18 cellular contexts compared by ENCODE assay signal in genomic region chr1:196910208-196910607, GRCh38. TPM values are rescaled to one million over a fixed set of nuclear protein-coding genes. Genes with fewer than 3 reads are reported as not detected.
DNase-seq lines count a peak whose midpoint lies in the region; ATAC-seq, FAIRE-seq and TF ChIP-seq lines count a peak whose summit lies in the region.
"Had no signal": no experiment of that assay in that cellular context is flagged by ENCODE, and none has a peak within 500 bp of the region (broad histone marks: within the 10 kb centered on the region; RNA-seq: fewer than 3 reads in every experiment).

No MANE protein-coding gene starts in this region.

- H3K9me3 Mint-ChIP-seq in Calu3 (ENCODE audit: low read depth, unreplicated experiment) = no peaks in the 10 kb centered on the region

- H3K4me1 ChIP-seq in K562 (replicated peaks in 1 of 2; ENCODE audit: control insufficient read depth in 2 of 2, insufficient read depth in 2 of 2, low read length in 2 of 2) (no peaks in the 10 kb centered on the region), HepG2 (ENCODE audit: insufficient read depth, low read length) (no peaks in the 10 kb centered on the region)
- H3K4me1 ChIP-seq: body of pancreas, SJSA1 had no signal

- H3K36me3 Mint-ChIP-seq in Calu3 (ENCODE audit: insufficient read depth, unreplicated experiment) = no peaks in the 10 kb centered on the region
- H3K36me3 Mint-ChIP-seq: activated CD8-positive, alpha-beta memory T cell treated with anti-CD3 and anti-CD28 coated beads, Interleukin-2, amount 10 ng/mL, durations not matched to agents 7 days and 5 days had no signal

- 61% methylated on average over 2 of the region's 2 CpGs for WGBS in K562 (ENCODE audit: insufficient coverage, low coverage, missing lambda C conversion rate)
- WGBS in HepG2 (ENCODE audit: low lambda C conversion rate) = 97% methylated on average over 2 of the region's 2 CpGs

- no peaks in the 10 kb centered on the region for H3K9me1 ChIP-seq in K562 (ENCODE audit: control insufficient read depth, insufficient read depth, low read length)

- H3K79me2 ChIP-seq in K562 (ENCODE audit: control insufficient read depth, insufficient read depth, low read length) = no peaks in the 10 kb centered on the region
- no peaks in the 10 kb centered on the region for H3K79me2 ChIP-seq in HepG2 (ENCODE audit: insufficient read depth, low read length)

- H3K36me3 ChIP-seq in K562 (ENCODE audit: control insufficient read depth, insufficient read depth, low read length) (no peaks in the 10 kb centered on the region), HepG2 (replicated peaks in 1 of 2; ENCODE audit: control insufficient read depth in 1 of 2, insufficient read depth in 2 of 2, low read length in 2 of 2) (no peaks in the 10 kb centered on the region)
- H3K36me3 ChIP-seq: SJSA1 had no signal

- no peaks in the 10 kb centered on the region for H3K27me3 Mint-ChIP-seq in Calu3 (ENCODE audit: unreplicated experiment)
- H3K27me3 Mint-ChIP-seq: activated CD8-positive, alpha-beta memory T cell treated with anti-CD3 and anti-CD28 coated beads, Interleukin-2, amount 10 ng/mL, durations not matched to agents 7 days and 5 days had no signal

- H4K20me1 ChIP-seq in K562 (replicated peaks; ENCODE audit: control insufficient read depth, insufficient read depth, low read length) (no peaks in the 10 kb centered on the region), HepG2 (ENCODE audit: insufficient read depth, low read length) (no peaks in the 10 kb centered on the region)

- TF ChIP-seq RAD21 in K562 (CRISPR knock-in tag; conservative IDR thresholded peaks at IDR 0.05 in 1 of 2, IDR thresholded peaks at IDR 0.05 in 1 of 2) (no peak), HepG2 (CRISPR knock-in tag; IDR thresholded peaks at IDR 0.05) (no peak)

- H3K27me3 ChIP-seq in K562 (ENCODE audit: control insufficient read depth in 2 of 2, insufficient read depth in 2 of 2, low read length in 2 of 2) (no peaks in the 10 kb centered on the region), HepG2 (ENCODE audit: control insufficient read depth in 1 of 2, insufficient read depth in 2 of 2, low read length in 2 of 2) (no peaks in the 10 kb centered on the region)
- H3K27me3 ChIP-seq: body of pancreas, SJSA1 had no signal

- TF ChIP-seq POLR2A in K562 (conservative IDR thresholded peaks at IDR 0.05) = no peak
- no peak for TF ChIP-seq POLR2A in HepG2 (IDR thresholded peaks at IDR 0.05; ENCODE audit: insufficient read depth in 1 of 2, low read depth in 2 of 2, low read length in 2 of 2)
- TF ChIP-seq POLR2A in H54 (IDR thresholded peaks at IDR 0.05; ENCODE audit: low read depth, low read length) = no peak

- no peak overlapping the region for H3K4me2 ChIP-seq in K562 (ENCODE audit: insufficient read depth, low read length)
- H3K4me2 ChIP-seq in HepG2 (ENCODE audit: low read depth, low read length) = no peak overlapping the region

- H3K9ac ChIP-seq in K562 (ENCODE audit: insufficient read depth in 1 of 2, low read depth in 2 of 2, low read length in 2 of 2) (no peak overlapping the region), HepG2 (ENCODE audit: insufficient read depth, low read depth, low read length) (no peak overlapping the region)

- intact Hi-C loops in K562 (cut with micrococcal nuclease) = no loop called here
- intact Hi-C loops in HepG2 (cut with micrococcal nuclease; ENCODE audit: unreplicated experiment) = no loop called here
- intact Hi-C loops in Calu3 (cut with micrococcal nuclease; ENCODE audit: unreplicated experiment) = no loop called here

- BruUV-seq in K562 (replicated peaks; lab: Mats Ljungman, UMichigan) (no TSS peak), HepG2 (replicated peaks; lab: Mats Ljungman, UMichigan) (no TSS peak), Calu3 (replicated peaks; lab: Mats Ljungman, UMichigan) (no TSS peak)

- TF ChIP-seq EP300 in K562 (IDR thresholded peaks at IDR 0.05; ENCODE audit: low read length) (no peak), HepG2 (IDR thresholded peaks at IDR 0.05; ENCODE audit: low read depth in 2 of 2, low read length in 2 of 2) (no peak), HepG2 (CRISPR knock-in tag; IDR thresholded peaks at IDR 0.05; ENCODE audit: borderline replicate concordance) (no peak)

- H2AFZ ChIP-seq in K562 (ENCODE audit: low read depth, low read length) (no peak overlapping the region), HepG2 (ENCODE audit: low read length) (no peak overlapping the region)

- H3K4me1 Mint-ChIP-seq in Calu3 (ENCODE audit: low read depth, unreplicated experiment) = no peaks in the 10 kb centered on the region
- H3K4me1 Mint-ChIP-seq: activated CD8-positive, alpha-beta memory T cell treated with anti-CD3 and anti-CD28 coated beads, Interleukin-2, amount 10 ng/mL, durations not matched to agents 7 days and 5 days had no signal

- no peak overlapping the region for H3K27ac Mint-ChIP-seq in Calu3 (ENCODE audit: unreplicated experiment)
- H3K27ac Mint-ChIP-seq: activated CD8-positive, alpha-beta memory T cell treated with anti-CD3 and anti-CD28 coated beads, Interleukin-2, amount 10 ng/mL, durations not matched to agents 7 days and 5 days had no signal

- ATAC-seq in K562 (peak; percentile 60), HepG2 (peak; percentile 53; the same call in 1 of the 3 replicates), GM21367 (IDR thresholded peaks at IDR 0.05; ENCODE audit: unreplicated experiment) (no peak)
- ATAC-seq: activated CD8-positive, alpha-beta memory T cell treated with anti-CD3 and anti-CD28 coated beads, Interleukin-2, amount 10 ng/mL, durations not matched to agents 7 days and 5 days; body of pancreas had no signal

- H3K4me3 Mint-ChIP-seq in Calu3 (ENCODE audit: low read depth, unreplicated experiment) = no peak overlapping the region
- H3K4me3 Mint-ChIP-seq: activated CD8-positive, alpha-beta memory T cell treated with anti-CD3 and anti-CD28 coated beads, Interleukin-2, amount 10 ng/mL, durations not matched to agents 7 days and 5 days had no signal

- in situ Hi-C loops in K562 (cut with MboI) (no loop called here), HepG2 (cut with HindIII; ENCODE audit: extremely low pct_ligation_motif_present, low pct_unique_long_range_greater_than_20kb) (no loop called here)

- DNase-seq in NCI-H1092 treated with DMSO at 0.1 percent for 48 hours (lab: John Stamatoyannopoulos, UW) = peak; percentile 3
- no peak for DNase-seq in NCI-H1092 (lab: John Stamatoyannopoulos, UW)
- DNase-seq in HT1080 (ENCODE audit: low read depth) = peak; percentile 7
- DNase-seq in K562 (ENCODE audit: extremely low read depth in 1 of 4, low spot score in 3 of 4) = no peak
- no peak for DNase-seq in HepG2 (ENCODE audit: low spot score)
- no peak for DNase-seq in H54 (ENCODE audit: insufficient read length, low spot score)
- DNase-seq in Calu3 = no peak
- DNase-seq: activated CD8-positive, alpha-beta memory T cell treated with anti-CD3 and anti-CD28 coated beads, Interleukin-2, amount 10 ng/mL, durations not matched to agents 7 days and 5 days; activated naive CD4-positive, alpha-beta T cell treated with Interleukin-2 at 50 U/mL for 16 hours; body of pancreas; NK-92 treated with Interleukin-12 subunit alpha and Interleukin-12 subunit beta, amount 100 ng/mL, for 24 hours had no signal

- H3K4me3 ChIP-seq in K562 (no peak overlapping the region), HepG2 (replicated peaks in 1 of 3; ENCODE audit: insufficient read depth in 1 of 3, low read depth in 2 of 3, low read length in 3 of 3) (no peak overlapping the region)
- H3K4me3 ChIP-seq: body of pancreas, SJSA1 had no signal

- POLR2A ChIA-PET in K562 (lab: Yijun Ruan, JAX) (no interaction called here), HepG2 (lab: Yijun Ruan, JAX) (no interaction called here)

- TF ChIP-seq CTCF in K562 (IDR thresholded peaks at IDR 0.05 in 2 of 3, conservative IDR thresholded peaks at IDR 0.05 in 1 of 3; ENCODE audit: insufficient read depth in 2 of 3, low read depth in 1 of 3, low read length in 3 of 3) (no peak), HepG2 (CRISPR knock-in tag; IDR thresholded peaks at IDR 0.05) (no peak), Calu3 (IDR thresholded peaks at IDR 0.05; ENCODE audit: unreplicated experiment) (no peak)

- no peak for FAIRE-seq in K562 (lab: Jason Lieb, UNC)
- FAIRE-seq in HepG2 (lab: Jason Lieb, UNC) = no peak
- FAIRE-seq in H54 (lab: Jason Lieb, UNC) = no peak
- FAIRE-seq: A204.1, frontal cortex had no signal

- H3K27ac ChIP-seq in K562 (ENCODE audit: extremely low read depth, low read depth, low read length) (no peak overlapping the region), HepG2 (ENCODE audit: extremely low read length, insufficient read depth, low read length) (no peak overlapping the region)
- H3K27ac ChIP-seq: body of pancreas, SJSA1, VCaP had no signal

- CTCF ChIA-PET in K562 (lab: Yijun Ruan, JAX; ENCODE audit: low intra/inter-chr PET ratio) = no interaction called here
- CTCF ChIA-PET in HepG2 (lab: Yijun Ruan, JAX; ENCODE audit: low intra/inter-chr PET ratio, low total read pairs) = no interaction called here
- CTCF ChIA-PET in Calu3 (lab: Charles Lee) = no interaction called here

- no peaks in the 10 kb centered on the region for H3K9me3 ChIP-seq in K562 (replicated peaks; ENCODE audit: control insufficient read depth, insufficient read depth, low read depth, low read length)
- no peaks in the 10 kb centered on the region for H3K9me3 ChIP-seq in HepG2 (ENCODE audit: low read length)
- H3K9me3 ChIP-seq: body of pancreas, SJSA1 had no signal

RNA-seq across cellular contexts. Expression of gene CFHR4, which starts 22.4 kb away (rescaled TPM):
- not detected in 2 replicates for total RNA-seq in HT1080 (2014; rRNA removed; shearing (Covaris generic))
- polyA plus RNA-seq in HT1080 (2015; cell fraction: cytosol; rRNA removed) = not detected in 2 replicates
- not detected in 2 replicates for polyA plus RNA-seq in HT1080 (2015; cell fraction: nucleus; rRNA removed)
- total RNA-seq in K562 (2011; cell fraction: chromatin; rRNA removed; ENCODE audit: low replicate concordance) = not detected in 2 replicates
- total RNA-seq in K562 (2011; cell fraction: nucleolus; rRNA removed) = not detected in 2 replicates
- not detected in 2 replicates for total RNA-seq in K562 (2011; cell fraction: nucleoplasm; rRNA removed)
- not detected in 2 replicates for total RNA-seq in K562 (2014; rRNA removed)
- not detected in 2 replicates for total RNA-seq in K562 (2014; rRNA removed; fragmentation: Illumina TruSeq; extraction: Trizol)
- not detected in 2 replicates for total RNA-seq in K562 (2015; rRNA removed; fragmentation: Illumina TruSeq; extraction: Trizol)
- not detected in 2 replicates for total RNA-seq in K562 (2021)
- polyA plus RNA-seq in K562 (2011; rRNA removed) = not detected in 2 replicates
- polyA plus RNA-seq in K562 (2011; cell fraction: cytosol; rRNA removed) = not detected in 2 replicates
- not detected in 2 replicates for polyA plus RNA-seq in K562 (2011; cell fraction: nucleus; rRNA removed)
- 0.07 and 0.50 TPM in 2 replicates for polyA plus RNA-seq in K562 (2012)
- polyA plus RNA-seq in K562 (2014; fragmentation: Illumina TruSeq; extraction: Trizol) = not detected in 2 replicates
- polyA plus RNA-seq in K562 (2014; fragmentation: Nextera tagmentation; extraction: Ambion mirVana) = under 1 TPM; 0.04 to 0.13 TPM
- not detected in 2 replicates for polyA plus RNA-seq in K562 (2014; rRNA removed)
- polyA minus RNA-seq in K562 (2011; rRNA and poly(A)+ RNA removed) = not detected in 2 replicates
- not detected in 2 replicates for polyA minus RNA-seq in K562 (2011; cell fraction: cytosol; rRNA and poly(A)+ RNA removed)
- polyA minus RNA-seq in K562 (2011; cell fraction: nucleus; rRNA and poly(A)+ RNA removed) = 0.40 TPM in 1 of 2 replicates, not detected in the other
- not detected in 2 replicates for total RNA-seq in HepG2 (2016; rRNA removed; fragmentation: Illumina TruSeq; extraction: Trizol)
- not detected in 2 replicates for total RNA-seq in HepG2 (2016; cell fraction: cytosol; rRNA removed; fragmentation: Illumina TruSeq; extraction: Trizol; ENCODE audit: low read depth)
- total RNA-seq in HepG2 (2016; cell fraction: insoluble cytoplasmic fraction; rRNA removed; fragmentation: Illumina TruSeq; extraction: Trizol) = not detected in 2 replicates
- not detected in 2 replicates for total RNA-seq in HepG2 (2016; cell fraction: membrane; rRNA removed; fragmentation: Illumina TruSeq; extraction: Trizol)
- total RNA-seq in HepG2 (2016; cell fraction: nucleus; rRNA removed; fragmentation: Illumina TruSeq; extraction: Trizol) = not detected in 2 replicates
- polyA plus RNA-seq in HepG2 (2011; rRNA removed) = not detected in 2 replicates
- not detected in 2 replicates for polyA plus RNA-seq in HepG2 (2011; cell fraction: cytosol; rRNA removed)
- not detected in 2 replicates for polyA plus RNA-seq in HepG2 (2011; cell fraction: nucleus; rRNA removed)
- polyA plus RNA-seq in HepG2 (2012) = not detected in 2 replicates
- polyA plus RNA-seq in HepG2 (2016; cell fraction: cytosol; fragmentation: Illumina TruSeq; extraction: Trizol; ENCODE audit: low read depth) = not detected in 2 replicates
- not detected in 2 replicates for polyA plus RNA-seq in HepG2 (2016; cell fraction: insoluble cytoplasmic fraction; fragmentation: Illumina TruSeq; extraction: Trizol; ENCODE audit: low read depth)
- polyA plus RNA-seq in HepG2 (2016; cell fraction: membrane; fragmentation: Illumina TruSeq; extraction: Trizol; ENCODE audit: low read depth) = not detected in 2 replicates
- not detected in 2 replicates for polyA plus RNA-seq in HepG2 (2016; cell fraction: nucleus; fragmentation: Illumina TruSeq; extraction: Trizol; ENCODE audit: insufficient read depth, low read depth)
- not detected in 2 replicates for polyA minus RNA-seq in HepG2 (2011; rRNA and poly(A)+ RNA removed; ENCODE audit: low replicate concordance)
- polyA minus RNA-seq in HepG2 (2011; cell fraction: cytosol; rRNA and poly(A)+ RNA removed) = not detected in 2 replicates
- not detected in 2 replicates for polyA minus RNA-seq in HepG2 (2011; cell fraction: nucleus; rRNA and poly(A)+ RNA removed)
- not detected in 2 replicates for total RNA-seq in Calu3 (2022)
- total RNA-seq: activated CD8-positive, alpha-beta memory T cell treated with anti-CD3 and anti-CD28 coated beads, Interleukin-2, amount 10 ng/mL, durations not matched to agents 7 days and 5 days; body of pancreas; mononuclear cell; osteoblast; SJSA1 had no signal

RNA-seq across cellular contexts. Expression of gene CFHR2, which starts 33.3 kb away (rescaled TPM):
- not detected in 2 replicates for total RNA-seq in HT1080 (2014; rRNA removed; shearing (Covaris generic))
- polyA plus RNA-seq in HT1080 (2015; cell fraction: cytosol; rRNA removed) = not detected in 2 replicates
- polyA plus RNA-seq in HT1080 (2015; cell fraction: nucleus; rRNA removed) = not detected in 2 replicates
- total RNA-seq in K562 (2011; cell fraction: chromatin; rRNA removed; ENCODE audit: low replicate concordance) = not detected in 2 replicates
- not detected in 2 replicates for total RNA-seq in K562 (2011; cell fraction: nucleolus; rRNA removed)
- not detected in 2 replicates for total RNA-seq in K562 (2011; cell fraction: nucleoplasm; rRNA removed)
- total RNA-seq in K562 (2014; rRNA removed) = not detected in 2 replicates
- not detected in 2 replicates for total RNA-seq in K562 (2014; rRNA removed; fragmentation: Illumina TruSeq; extraction: Trizol)
- total RNA-seq in K562 (2015; rRNA removed; fragmentation: Illumina TruSeq; extraction: Trizol) = not detected in 2 replicates
- not detected in 2 replicates for total RNA-seq in K562 (2021)
- polyA plus RNA-seq in K562 (2011; rRNA removed) = not detected in 2 replicates
- not detected in 2 replicates for polyA plus RNA-seq in K562 (2011; cell fraction: cytosol; rRNA removed)
- polyA plus RNA-seq in K562 (2011; cell fraction: nucleus; rRNA removed) = not detected in 2 replicates
- polyA plus RNA-seq in K562 (2012) = not detected in 2 replicates
- not detected in 2 replicates for polyA plus RNA-seq in K562 (2014; fragmentation: Illumina TruSeq; extraction: Trizol)
- not detected for polyA plus RNA-seq in K562 (2014; fragmentation: Nextera tagmentation; extraction: Ambion mirVana)
- not detected in 2 replicates for polyA plus RNA-seq in K562 (2014; rRNA removed)
- polyA minus RNA-seq in K562 (2011; rRNA and poly(A)+ RNA removed) = not detected in 2 replicates
- not detected in 2 replicates for polyA minus RNA-seq in K562 (2011; cell fraction: cytosol; rRNA and poly(A)+ RNA removed)
- not detected in 2 replicates for polyA minus RNA-seq in K562 (2011; cell fraction: nucleus; rRNA and poly(A)+ RNA removed)
- not detected in 2 replicates for total RNA-seq in HepG2 (2016; rRNA removed; fragmentation: Illumina TruSeq; extraction: Trizol)
- not detected in 2 replicates for total RNA-seq in HepG2 (2016; cell fraction: cytosol; rRNA removed; fragmentation: Illumina TruSeq; extraction: Trizol; ENCODE audit: low read depth)
- not detected in 2 replicates for total RNA-seq in HepG2 (2016; cell fraction: insoluble cytoplasmic fraction; rRNA removed; fragmentation: Illumina TruSeq; extraction: Trizol)
- total RNA-seq in HepG2 (2016; cell fraction: membrane; rRNA removed; fragmentation: Illumina TruSeq; extraction: Trizol) = not detected in 2 replicates
- not detected in 2 replicates for total RNA-seq in HepG2 (2016; cell fraction: nucleus; rRNA removed; fragmentation: Illumina TruSeq; extraction: Trizol)
- 0.08 TPM in 1 of 2 replicates, not detected in the other for polyA plus RNA-seq in HepG2 (2011; rRNA removed)
- polyA plus RNA-seq in HepG2 (2011; cell fraction: cytosol; rRNA removed) = not detected in 2 replicates
- polyA plus RNA-seq in HepG2 (2011; cell fraction: nucleus; rRNA removed) = not detected in 2 replicates
- not detected in 2 replicates for polyA plus RNA-seq in HepG2 (2012)
- not detected in 2 replicates for polyA plus RNA-seq in HepG2 (2016; cell fraction: cytosol; fragmentation: Illumina TruSeq; extraction: Trizol; ENCODE audit: low read depth)
- not detected in 2 replicates for polyA plus RNA-seq in HepG2 (2016; cell fraction: insoluble cytoplasmic fraction; fragmentation: Illumina TruSeq; extraction: Trizol; ENCODE audit: low read depth)
- not detected in 2 replicates for polyA plus RNA-seq in HepG2 (2016; cell fraction: membrane; fragmentation: Illumina TruSeq; extraction: Trizol; ENCODE audit: low read depth)
- polyA plus RNA-seq in HepG2 (2016; cell fraction: nucleus; fragmentation: Illumina TruSeq; extraction: Trizol; ENCODE audit: insufficient read depth, low read depth) = not detected in 2 replicates
- polyA minus RNA-seq in HepG2 (2011; rRNA and poly(A)+ RNA removed; ENCODE audit: low replicate concordance) = not detected in 2 replicates
- polyA minus RNA-seq in HepG2 (2011; cell fraction: cytosol; rRNA and poly(A)+ RNA removed) = not detected in 2 replicates
- not detected in 2 replicates for polyA minus RNA-seq in HepG2 (2011; cell fraction: nucleus; rRNA and poly(A)+ RNA removed)
- total RNA-seq in Calu3 (2022) = not detected in 2 replicates
- total RNA-seq: activated CD8-positive, alpha-beta memory T cell treated with anti-CD3 and anti-CD28 coated beads, Interleukin-2, amount 10 ng/mL, durations not matched to agents 7 days and 5 days; body of pancreas; frontal cortex; mononuclear cell; osteoblast; SJSA1 had no signal

Comparison
In these comparisons a context has a peak if more than half of its experiments do, and no peak if none do; other contexts are left out.
1. DNase-seq: peak in NCI-H1092 treated with DMSO at 0.1 percent for 48 hours (single experiment) and HT1080 (single experiment); none in NCI-H1092 (single experiment), K562 (0 of 4), HepG2 (single experiment), H54 (single experiment) and Calu3 (single experiment).